In the genomic region with DNA sequence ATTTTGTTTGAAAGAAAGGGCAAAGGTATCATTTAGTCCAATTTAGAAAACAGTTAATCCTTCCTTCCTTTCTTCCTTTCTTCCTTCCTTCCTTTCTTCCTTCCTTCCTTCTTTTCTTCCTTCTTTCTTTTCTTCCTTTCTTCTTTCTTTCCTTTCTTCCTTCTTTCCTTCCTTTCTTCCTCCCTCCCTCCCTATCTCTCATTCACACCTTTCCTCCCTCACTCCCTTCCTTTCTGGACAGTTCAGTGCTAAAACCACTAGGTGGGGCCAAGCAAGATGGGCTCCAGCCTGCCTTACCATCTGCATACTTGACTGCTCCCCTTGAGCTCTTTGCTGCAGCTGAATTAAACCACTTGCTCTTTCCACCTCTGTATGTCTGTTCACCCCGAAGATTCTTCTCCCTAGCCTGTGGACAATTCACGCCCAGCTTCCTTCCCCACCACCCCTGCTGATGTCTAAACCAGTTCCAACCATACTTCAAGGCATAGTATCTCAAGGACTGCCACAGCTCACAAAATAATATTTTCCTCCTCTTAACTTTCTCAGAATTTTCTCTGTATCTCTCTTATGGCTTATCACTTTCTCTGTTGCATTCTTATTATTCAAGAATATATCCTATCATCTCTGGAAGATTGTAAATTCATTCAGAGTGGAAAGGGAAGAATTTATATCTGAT, we compare ENCODE assay signal across 8 cellular contexts.
A peak's percentile ranks its signal among the peaks of the same experiment; 100 is the strongest.
DNase-seq lines count a peak whose midpoint lies in the region; ATAC-seq and TF ChIP-seq lines count a peak whose summit lies in the region.

No MANE protein-coding gene starts in this region.

- H3K9me2 ChIP-seq in GM23248 (ENCODE audit: insufficient read depth) (no peaks in the 10 kb centered on the region), OCI-LY7 (ENCODE audit: insufficient read depth, low read length) (no peaks in the 10 kb centered on the region)

- BruUV-seq in OCI-LY7 (replicated peaks; lab: Mats Ljungman, UMichigan), result no TSS peak

- no peaks in the 10 kb centered on the region for H3K27me3 ChIP-seq in GM23248 (replicated peaks; ENCODE audit: insufficient read depth)

- in situ Hi-C loops in GM23248 (cut with MboI), result no loop called here

- POLR2A ChIA-PET in OCI-LY7 (lab: Charles Lee), result interaction anchor here (0.8 to 1.2 kb wide), 2 partner anchors 32 to 109 kb away, joined by 3 read pairs; no protein-coding TSS in a partner anchor

- 10% methylated on average over 2 of the region's 2 CpGs for WGBS in GM23248 (ENCODE audit: low coverage in 1 of 2, low lambda C conversion rate in 2 of 2, missing lambda C conversion rate in 2 of 2), 2 experiments

- H3K9ac ChIP-seq in GM23248, result no peak overlapping the region

- H3F3A ChIP-seq in GM23248 (ENCODE audit: insufficient read depth), result no peaks in the 10 kb centered on the region

- H3K36me3 ChIP-seq in GM23248 (ENCODE audit: low read depth) (no peaks in the 10 kb centered on the region), OCI-LY7 (ENCODE audit: insufficient read depth, low read length) (no peaks in the 10 kb centered on the region)

- intact Hi-C loops in OCI-LY7 (cut with micrococcal nuclease; ENCODE audit: unreplicated experiment), result no loop called here

- H3K4me2 ChIP-seq in GM23248 (ENCODE audit: unreplicated experiment), result no peak overlapping the region
- H3K4me2 ChIP-seq in OCI-LY7 (ENCODE audit: low read length), result no peak overlapping the region

- H2AFZ ChIP-seq in GM23248 (no peak overlapping the region), OCI-LY7 (ENCODE audit: low read length) (no peak overlapping the region)

- H3K4me3 ChIP-seq in GM23248, result no peak overlapping the region
- no peak overlapping the region for H3K4me3 ChIP-seq in OCI-LY7 (ENCODE audit: low read depth, low read length, poor library complexity, severe bottlenecking)

- H3K4me3 Mint-ChIP-seq in effector memory CD8-positive, alpha-beta T cell, result no peak overlapping the region

- H3K79me2 ChIP-seq in GM23248 (ENCODE audit: insufficient read depth), result no peaks in the 10 kb centered on the region
- no peaks in the 10 kb centered on the region for H3K79me2 ChIP-seq in OCI-LY7 (ENCODE audit: insufficient read depth, low read depth, low read length)

- peaks cover 3% of the 10 kb centered on the region for H3K36me3 Mint-ChIP-seq in effector memory CD8-positive, alpha-beta T cell (ENCODE audit: insufficient read depth)

- DNase-seq in EL, result peak; percentile 8
- peak; percentile 39 for DNase-seq in GM23248
- peak; percentile 19 for DNase-seq in OCI-LY7 (ENCODE audit: low spot score)
- DNase-seq in glomerular visceral epithelial cell (ENCODE audit: extremely low spot score), result peak; percentile 5
- no peak for DNase-seq in effector memory CD8-positive, alpha-beta T cell
- no peak for DNase-seq in cerebellar nuclear complex (lab: John Stamatoyannopoulos, UW)

- no peaks in the 10 kb centered on the region for H3K4me1 ChIP-seq in GM23248 (ENCODE audit: insufficient read depth)
- H3K4me1 ChIP-seq in OCI-LY7 (ENCODE audit: insufficient read depth, low read length, poor library complexity, severe bottlenecking), result no peaks in the 10 kb centered on the region

- H3K9me3 Mint-ChIP-seq in effector memory CD8-positive, alpha-beta T cell, result no peaks in the 10 kb centered on the region

- H4K20me1 ChIP-seq in GM23248 (ENCODE audit: insufficient read depth), result no peaks in the 10 kb centered on the region
- no peaks in the 10 kb centered on the region for H4K20me1 ChIP-seq in OCI-LY7 (ENCODE audit: insufficient read depth, low read length)

- H3K9me3 ChIP-seq in GM23248 (ENCODE audit: low read depth) (no peaks in the 10 kb centered on the region), OCI-LY7 (ENCODE audit: low read length) (no peaks in the 10 kb centered on the region)

- H3K4me1 Mint-ChIP-seq in effector memory CD8-positive, alpha-beta T cell (ENCODE audit: low read depth in 2 of 2), result peaks cover 2 to 4% of the 10 kb centered on the region in 2 donors

- CTCF ChIA-PET in OCI-LY7 (lab: Charles Lee; ENCODE audit: unreplicated experiment), result no interaction called here

- H3K27ac ChIP-seq in GM23248, result no peak overlapping the region
- no peak overlapping the region for H3K27ac ChIP-seq in OCI-LY7 (ENCODE audit: low read depth, low read length, poor library complexity, severe bottlenecking)

- H3K27me3 Mint-ChIP-seq in effector memory CD8-positive, alpha-beta T cell, result peaks cover 0 to 15% of the 10 kb centered on the region in 2 donors

- no peak overlapping the region for H3K27ac Mint-ChIP-seq in effector memory CD8-positive, alpha-beta T cell

- TF ChIP-seq CTCF in OCI-LY7 (conservative IDR thresholded peaks at IDR 0.05; ENCODE audit: low read length), result peak; percentile 76

- ATAC-seq in GM21528 (IDR thresholded peaks at IDR 0.05; ENCODE audit: low FRiP score, unreplicated experiment) (no peak), HG03280 (IDR thresholded peaks at IDR 0.05; ENCODE audit: unreplicated experiment) (no peak)
- no peak for ATAC-seq in effector memory CD8-positive, alpha-beta T cell (replicated peaks)

Comparison
In these comparisons a context has a peak if more than half of its experiments do, and no peak if none do; other contexts are left out.
1. DNase-seq: peak in EL (single experiment), GM23248 (single experiment), OCI-LY7 (single experiment) and glomerular visceral epithelial cell (single experiment); none in effector memory CD8-positive, alpha-beta T cell (0 of 3) and cerebellar nuclear complex (0 of 2).